In the genomic region with DNA sequence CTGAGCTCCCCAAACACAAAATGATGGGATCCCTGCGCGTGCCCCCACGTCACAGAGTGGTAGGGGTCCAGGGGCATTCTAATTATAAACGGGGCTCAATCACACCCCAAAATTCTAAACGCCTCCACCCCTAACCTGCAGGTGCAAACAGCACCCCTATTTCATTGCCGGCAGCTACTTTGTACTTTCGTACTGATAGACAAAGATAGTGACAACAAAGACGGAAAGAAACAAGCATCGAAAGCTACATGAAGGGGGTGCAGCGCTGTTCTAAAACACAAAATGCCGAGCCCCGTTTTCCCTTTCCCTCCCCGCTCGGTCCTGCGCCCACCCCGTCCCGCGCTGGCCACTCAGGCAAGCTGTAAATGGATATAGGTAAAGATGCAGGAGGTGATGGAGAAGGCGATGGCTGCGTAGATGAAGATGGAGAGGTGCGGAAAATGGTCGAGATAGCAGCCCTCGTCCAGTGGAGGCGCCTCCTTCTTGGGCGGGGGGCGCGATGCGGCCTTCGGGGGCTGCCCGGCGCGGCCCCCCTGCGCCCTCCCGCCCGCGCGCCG, we compare ENCODE assay signal across 8 cellular contexts. TPM values are rescaled to one million over a fixed set of nuclear protein-coding genes. Genes with fewer than 3 reads are reported as not detected.
DNase-seq lines count a peak whose midpoint lies in the region; ATAC-seq, FAIRE-seq and TF ChIP-seq lines count a peak whose summit lies in the region.

No MANE protein-coding gene starts in this region.

- intact Hi-C loops in left ventricle myocardium superior (cut with micrococcal nuclease) = no loop called here

- H3K9ac ChIP-seq in subcutaneous abdominal adipose tissue (ENCODE audit: low read length in 5 of 5) = no peak overlapping the region

- H3K4me1 ChIP-seq in cardiac muscle cell (ENCODE audit: low read depth) (no peaks in the 10 kb centered on the region), subcutaneous abdominal adipose tissue (ENCODE audit: control insufficient read depth in 5 of 5, insufficient read depth in 5 of 5, low read length in 5 of 5) (peaks cover 0 to 19% (median 10%) of the 10 kb centered on the region in 5 donors)

- H3K36me3 ChIP-seq in cardiac muscle cell (no peaks in the 10 kb centered on the region), subcutaneous abdominal adipose tissue (ENCODE audit: control insufficient read depth in 5 of 5, insufficient read depth in 5 of 5, low read length in 5 of 5) (peaks cover 8 to 39% (median 22%) of the 10 kb centered on the region in 5 donors)

- H3K27me3 ChIP-seq in cardiac muscle cell (peaks cover 25% of the 10 kb centered on the region), layer of hippocampus (ENCODE audit: control insufficient read depth, insufficient read depth, low read length) (no peaks in the 10 kb centered on the region), subcutaneous abdominal adipose tissue (ENCODE audit: control insufficient read depth in 5 of 5, insufficient read depth in 4 of 5, low read length in 5 of 5) (peaks cover 2 to 9% (median 3%) of the 10 kb centered on the region in 5 donors)

- H3K4me3 ChIP-seq in cardiac muscle cell (peak overlapping the region; percentile 53), subcutaneous abdominal adipose tissue (ENCODE audit: low read depth in 1 of 5, low read length in 5 of 5) (peak overlapping the region in 4 of 5 donors; percentile 42 to 56 (median 50))

- no peak for TF ChIP-seq CTCF in cardiac muscle cell (IDR thresholded peaks at IDR 0.05; ENCODE audit: low read depth, low read length)

- no peak for DNase-seq in cardiac muscle cell (ENCODE audit: low read depth in 1 of 2, low spot score in 1 of 2)
- no peak for DNase-seq in left ventricle myocardium superior
- DNase-seq in iPS-NIHi7 (ENCODE audit: extremely low spot score) = no peak
- no peak for DNase-seq in RCC 7860 (ENCODE audit: low spot score)

- FAIRE-seq in RCC 7860 (lab: Jason Lieb, UNC) = no peak

- H3K9me3 ChIP-seq in cardiac muscle cell (ENCODE audit: low read depth) = no peaks in the 10 kb centered on the region
- no peaks in the 10 kb centered on the region for H3K9me3 ChIP-seq in subcutaneous abdominal adipose tissue (ENCODE audit: control insufficient read depth in 5 of 5, low read length in 5 of 5)

- H3K27ac ChIP-seq in cardiac muscle cell (no peak overlapping the region), angular gyrus (ENCODE audit: low read depth, low read length) (peak overlapping the region; percentile 81), layer of hippocampus (ENCODE audit: low read depth, low read length) (peak overlapping the region; percentile 60), subcutaneous abdominal adipose tissue (ENCODE audit: low read depth, low read length) (no peak overlapping the region)

- no peak for ATAC-seq in left ventricle myocardium superior
- ATAC-seq in GM21381 (IDR thresholded peaks at IDR 0.05; ENCODE audit: unreplicated experiment) = no peak

RNA-seq across cellular contexts. Expression of gene MIS12, which starts 14.0 kb away (rescaled TPM):
- total RNA-seq in cardiac muscle cell (11.2 and 21.3 TPM in 2 replicates), left ventricle myocardium superior (13.2 TPM)
- polyA plus RNA-seq in cardiac muscle cell = 26.9 and 31.1 TPM in 2 replicates

RNA-seq across cellular contexts. Expression of gene DERL2, which starts 14.3 kb away (rescaled TPM):
- 17.9 and 30.4 TPM in 2 replicates for total RNA-seq in cardiac muscle cell
- polyA plus RNA-seq in cardiac muscle cell = 46.7 and 73.5 TPM in 2 replicates
- 27.0 TPM for total RNA-seq in left ventricle myocardium superior

RNA-seq across cellular contexts. Expression of gene DHX33, which starts 31.5 kb away (rescaled TPM):
- total RNA-seq in cardiac muscle cell = 7.8 and 12.2 TPM in 2 replicates
- polyA plus RNA-seq in cardiac muscle cell = 1.6 and 3.2 TPM in 2 replicates
- total RNA-seq in left ventricle myocardium superior = 5.1 TPM

Comparison
In these comparisons a context has a peak if more than half of its experiments do, and no peak if none do; other contexts are left out.
1. H3K27ac ChIP-seq: peak in angular gyrus (single experiment) and layer of hippocampus (single experiment); none in cardiac muscle cell (single experiment) and subcutaneous abdominal adipose tissue (single experiment).